Comparison of ENCODE assay signal across 9 cellular contexts in the genomic region with DNA sequence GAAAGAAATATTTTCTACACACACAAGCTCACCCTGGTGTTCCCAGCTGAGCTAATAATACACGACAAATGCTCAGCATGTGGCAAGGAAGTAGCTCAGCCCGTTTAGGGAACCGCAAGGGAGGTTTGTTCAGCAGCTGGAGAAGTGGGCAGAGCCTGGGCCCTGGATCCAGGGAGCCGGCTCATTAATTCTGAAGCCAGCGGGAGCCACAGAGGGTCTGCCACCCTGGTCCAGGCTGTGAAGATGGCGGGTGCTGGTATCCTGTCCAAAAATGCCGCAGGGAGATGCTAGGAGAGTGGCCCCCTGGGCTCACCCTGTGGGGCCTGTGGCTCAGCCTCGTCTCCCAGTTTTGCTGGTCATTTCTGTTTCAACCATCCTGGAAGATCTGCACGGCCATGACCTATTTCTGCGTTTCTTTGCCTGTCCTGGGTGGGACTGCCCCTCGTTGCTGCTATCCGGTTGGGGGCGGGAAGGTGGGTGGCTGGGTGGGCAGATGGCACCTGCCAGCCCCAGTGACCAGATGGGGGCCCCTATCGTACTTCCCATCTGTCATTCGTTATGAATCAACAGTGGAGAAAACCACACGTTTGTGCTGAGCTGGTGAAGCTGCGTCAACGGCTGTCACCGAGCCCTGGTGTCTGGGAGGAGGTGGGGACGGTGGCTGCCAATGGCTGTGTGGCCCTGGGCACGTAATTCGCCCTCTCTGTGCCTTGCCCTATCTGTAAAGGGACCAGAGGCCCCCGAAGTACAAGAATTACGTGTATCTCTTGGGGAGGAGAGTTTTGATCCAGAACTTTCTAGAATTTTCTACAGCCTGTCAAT. TPM values are rescaled to one million over a fixed set of nuclear protein-coding genes. Genes with fewer than 3 reads are reported as not detected.
DNase-seq lines count a peak whose midpoint lies in the region; ATAC-seq, FAIRE-seq and TF ChIP-seq lines count a peak whose summit lies in the region.
"Had no signal": no experiment of that assay in that cellular context is flagged by ENCODE, and none has a peak within 500 bp of the region (broad histone marks: within the 10 kb centered on the region; RNA-seq: fewer than 3 reads in every experiment).

No MANE protein-coding gene starts in this region.

- no peak overlapping the region for H3K9ac ChIP-seq in HepG2 (ENCODE audit: insufficient read depth, low read depth, low read length)

- H3K4me3 Mint-ChIP-seq in IgD-negative memory B cell, result peak overlapping the region in 2 of 4 donors; percentile 65 to 84
- peak overlapping the region; percentile 52 to 64 (median 59) for H3K4me3 Mint-ChIP-seq in T-cell
- H3K4me3 Mint-ChIP-seq in activated naive CD8-positive, alpha-beta T cell treated with anti-CD3 and anti-CD28 coated beads for 36 hours, result peak overlapping the region; percentile 29

- no peaks in the 10 kb centered on the region for H3K36me3 ChIP-seq in HepG2 (replicated peaks in 1 of 2; ENCODE audit: control insufficient read depth in 1 of 2, insufficient read depth in 2 of 2, low read length in 2 of 2)
- H3K36me3 ChIP-seq: cardiac muscle cell had no signal

- peaks cover 2 to 26% (median 10%) of the 10 kb centered on the region in 3 donors for H3K4me1 Mint-ChIP-seq in IgD-negative memory B cell
- peaks cover 23 to 40% (median 33%) of the 10 kb centered on the region in 3 donors for H3K4me1 Mint-ChIP-seq in T-cell
- H3K4me1 Mint-ChIP-seq in activated naive CD8-positive, alpha-beta T cell treated with anti-CD3 and anti-CD28 coated beads for 36 hours, result peaks cover 24% of the 10 kb centered on the region

- no peak for FAIRE-seq in HepG2 (lab: Jason Lieb, UNC)

- CTCF ChIA-PET in T-cell (lab: Charles Lee) (interaction anchor here (0.5 to 1.5 kb wide), 6 partner anchors 11 to 306 kb away, joined by 3 to 10 read pairs (median 5); no protein-coding TSS in a partner anchor), HepG2 (lab: Yijun Ruan, JAX; ENCODE audit: low intra/inter-chr PET ratio, low total read pairs) (no interaction called here)

- peak; percentile 44 for ATAC-seq in GM18870 (IDR thresholded peaks at IDR 0.05; ENCODE audit: unreplicated experiment)
- peak; percentile 77 to 95 (median 84) for ATAC-seq in T-cell (replicated peaks in 1 of 4)
- ATAC-seq in HepG2, result no peak

- no peaks in the 10 kb centered on the region for H3K79me2 ChIP-seq in HepG2 (ENCODE audit: insufficient read depth, low read length)

- in situ Hi-C loops in HepG2 (cut with HindIII; ENCODE audit: extremely low pct_ligation_motif_present, low pct_unique_long_range_greater_than_20kb), result no loop called here

- H3K27ac Mint-ChIP-seq in IgD-negative memory B cell (peak overlapping the region in 2 of 3 donors; percentile 38 to 89), T-cell (peak overlapping the region; percentile 90 to 91)
- peak overlapping the region; percentile 72 for H3K27ac Mint-ChIP-seq in activated naive CD8-positive, alpha-beta T cell treated with anti-CD3 and anti-CD28 coated beads for 36 hours

- no peak overlapping the region for H2AFZ ChIP-seq in HepG2 (ENCODE audit: low read length)

- 24% methylated on average over 10 of the region's 24 CpGs for WGBS in HepG2 (ENCODE audit: low lambda C conversion rate)

- H3K4me3 ChIP-seq in HepG2 (replicated peaks in 1 of 3; ENCODE audit: insufficient read depth in 1 of 3, low read depth in 2 of 3, low read length in 3 of 3), result no peak overlapping the region
- H3K4me3 ChIP-seq: cardiac muscle cell had no signal

- peaks cover 7% of the 10 kb centered on the region; the same call in 1 of the 2 replicates for H3K4me1 ChIP-seq in HepG2 (ENCODE audit: insufficient read depth, low read length)

- peaks cover 19% of the 10 kb centered on the region for H3K27me3 Mint-ChIP-seq in IgD-negative memory B cell
- H3K27me3 Mint-ChIP-seq in T-cell, result peaks cover 4 to 7% of the 10 kb centered on the region in 2 donors
- H3K27me3 Mint-ChIP-seq in activated naive CD8-positive, alpha-beta T cell treated with anti-CD3 and anti-CD28 coated beads for 36 hours, result peaks cover 26% of the 10 kb centered on the region

- no TSS peak for BruUV-seq in HepG2 (replicated peaks; lab: Mats Ljungman, UMichigan)

- TF ChIP-seq RAD21 in HepG2 (CRISPR knock-in tag; IDR thresholded peaks at IDR 0.05), result no peak

- POLR2A ChIA-PET in T-cell (lab: Charles Lee), result interaction anchor here in 1 of 2 donors (0.6 kb wide), 1 partner anchor 27 kb away, joined by 9 read pairs; no protein-coding TSS in a partner anchor
- POLR2A ChIA-PET in HepG2 (lab: Yijun Ruan, JAX), result no interaction called here

- no peak overlapping the region for H3K27ac ChIP-seq in HepG2 (ENCODE audit: extremely low read length, insufficient read depth, low read length)
- H3K27ac ChIP-seq: cardiac muscle cell had no signal

- TF ChIP-seq CTCF in HepG2 (CRISPR knock-in tag; IDR thresholded peaks at IDR 0.05), result no peak

- no peak overlapping the region; the same call in 1 of the 2 replicates for H3K4me2 ChIP-seq in HepG2 (ENCODE audit: low read depth, low read length)

- no peak for TF ChIP-seq POLR2A in HepG2 (IDR thresholded peaks at IDR 0.05; ENCODE audit: insufficient read depth in 1 of 2, low read depth in 2 of 2, low read length in 2 of 2)

- H3K9me3 Mint-ChIP-seq in IgD-negative memory B cell (no peaks in the 10 kb centered on the region), T-cell (no peaks in the 10 kb centered on the region)
- peaks cover 1% of the 10 kb centered on the region for H3K9me3 Mint-ChIP-seq in activated naive CD8-positive, alpha-beta T cell treated with anti-CD3 and anti-CD28 coated beads for 36 hours

- intact Hi-C loops in HepG2 (cut with micrococcal nuclease; ENCODE audit: unreplicated experiment), result no loop called here

- peak in 33 of 34 experiments; percentile 53 to 84 (median 75) for DNase-seq in T-cell
- peak; percentile 80 for DNase-seq in activated naive CD8-positive, alpha-beta T cell treated with anti-CD3 and anti-CD28 coated beads for 36 hours
- no peak for DNase-seq in HepG2 (ENCODE audit: low spot score)
- DNase-seq in stimulated activated CD8-positive, alpha-beta memory T cell treated with anti-CD3 and anti-CD28 coated beads, Interleukin-4, amount 100 ng/mL, for 24 hours (ENCODE audit: low read depth), result peak; percentile 57
- no peak for DNase-seq in occipital lobe (lab: John Stamatoyannopoulos, UW)
- no peak for DNase-seq in islet precursor cell

- H3K27me3 ChIP-seq in HepG2 (ENCODE audit: control insufficient read depth in 1 of 2, insufficient read depth in 2 of 2, low read length in 2 of 2), result peaks cover 0 to 7% of the 10 kb centered on the region in 2 experiments; a peak in 2 of 5 replicates
- H3K27me3 ChIP-seq: cardiac muscle cell had no signal

- H4K20me1 ChIP-seq in HepG2 (ENCODE audit: insufficient read depth, low read length), result no peaks in the 10 kb centered on the region

- TF ChIP-seq EP300 in HepG2 (IDR thresholded peaks at IDR 0.05; ENCODE audit: low read depth in 2 of 2, low read length in 2 of 2) (no peak), HepG2 (CRISPR knock-in tag; IDR thresholded peaks at IDR 0.05; ENCODE audit: borderline replicate concordance) (no peak)

- H3K36me3 Mint-ChIP-seq in IgD-negative memory B cell (no peaks in the 10 kb centered on the region), T-cell (no peaks in the 10 kb centered on the region)
- peaks cover 5% of the 10 kb centered on the region for H3K36me3 Mint-ChIP-seq in activated naive CD8-positive, alpha-beta T cell treated with anti-CD3 and anti-CD28 coated beads for 36 hours

- H3K9me3 ChIP-seq in HepG2 (ENCODE audit: low read length), result no peaks in the 10 kb centered on the region

RNA-seq across cellular contexts. Expression of a gene that starts 2.7 kb away (rescaled TPM):
- not detected for polyA plus RNA-seq in IgD-negative memory B cell
- total RNA-seq in T-cell, result 10 to 100 TPM in 1 of 5 donors, 1 to 10 TPM in 4; 1.8 to 13.2 (median 2.8) TPM
- total RNA-seq in activated naive CD8-positive, alpha-beta T cell treated with anti-CD3 and anti-CD28 coated beads for 36 hours, result 1 to 10 TPM; 7.5 to 7.8 TPM
- not detected in 2 replicates for total RNA-seq in HepG2 (2016; rRNA removed; fragmentation: Illumina TruSeq; extraction: Trizol)
- total RNA-seq in HepG2 (2016; cell fraction: cytosol; rRNA removed; fragmentation: Illumina TruSeq; extraction: Trizol; ENCODE audit: low read depth), result not detected in 2 replicates
- not detected in 2 replicates for total RNA-seq in HepG2 (2016; cell fraction: insoluble cytoplasmic fraction; rRNA removed; fragmentation: Illumina TruSeq; extraction: Trizol)
- total RNA-seq in HepG2 (2016; cell fraction: membrane; rRNA removed; fragmentation: Illumina TruSeq; extraction: Trizol), result not detected in 2 replicates
- not detected in 2 replicates for total RNA-seq in HepG2 (2016; cell fraction: nucleus; rRNA removed; fragmentation: Illumina TruSeq; extraction: Trizol)
- polyA plus RNA-seq in HepG2 (2011; rRNA removed), result not detected in 2 replicates
- polyA plus RNA-seq in HepG2 (2011; cell fraction: cytosol; rRNA removed), result 0.04 TPM in 1 of 2 replicates, not detected in the other
- not detected in 2 replicates for polyA plus RNA-seq in HepG2 (2011; cell fraction: nucleus; rRNA removed)
- not detected in 2 replicates for polyA plus RNA-seq in HepG2 (2012)
- not detected in 2 replicates for polyA plus RNA-seq in HepG2 (2016; cell fraction: cytosol; fragmentation: Illumina TruSeq; extraction: Trizol; ENCODE audit: low read depth)
- not detected in 2 replicates for polyA plus RNA-seq in HepG2 (2016; cell fraction: insoluble cytoplasmic fraction; fragmentation: Illumina TruSeq; extraction: Trizol; ENCODE audit: low read depth)
- polyA plus RNA-seq in HepG2 (2016; cell fraction: membrane; fragmentation: Illumina TruSeq; extraction: Trizol; ENCODE audit: low read depth), result 0.08 TPM in 1 of 2 replicates, not detected in the other
- 0.22 TPM in 1 of 2 replicates, not detected in the other for polyA plus RNA-seq in HepG2 (2016; cell fraction: nucleus; fragmentation: Illumina TruSeq; extraction: Trizol; ENCODE audit: insufficient read depth, low read depth)
- 0.10 and 0.61 TPM in 2 replicates for polyA minus RNA-seq in HepG2 (2011; rRNA and poly(A)+ RNA removed; ENCODE audit: low replicate concordance)
- not detected in 2 replicates for polyA minus RNA-seq in HepG2 (2011; cell fraction: cytosol; rRNA and poly(A)+ RNA removed)
- polyA minus RNA-seq in HepG2 (2011; cell fraction: nucleus; rRNA and poly(A)+ RNA removed), result not detected in 2 replicates
- total RNA-seq in occipital lobe, result 1.9 TPM
- polyA plus RNA-seq: cardiac muscle cell had no signal

RNA-seq across cellular contexts. Expression of a gene that starts 39.0 kb away (rescaled TPM):
- polyA plus RNA-seq in IgD-negative memory B cell (0.30 TPM), HepG2 (2011; rRNA removed) (16.0 and 16.8 TPM in 2 replicates)
- total RNA-seq in T-cell (1 to 10 TPM; 2.3 to 6.3 (median 4.0) TPM), HepG2 (2016; rRNA removed; fragmentation: Illumina TruSeq; extraction: Trizol) (18.8 and 26.8 TPM in 2 replicates), occipital lobe (56.8 TPM)
- 1 to 10 TPM; 4.5 to 4.6 TPM for total RNA-seq in activated naive CD8-positive, alpha-beta T cell treated with anti-CD3 and anti-CD28 coated beads for 36 hours
- 4.5 and 5.5 TPM in 2 replicates for total RNA-seq in HepG2 (2016; cell fraction: cytosol; rRNA removed; fragmentation: Illumina TruSeq; extraction: Trizol; ENCODE audit: low read depth)
- 16.2 and 28.2 TPM in 2 replicates for total RNA-seq in HepG2 (2016; cell fraction: insoluble cytoplasmic fraction; rRNA removed; fragmentation: Illumina TruSeq; extraction: Trizol)
- 20.2 and 20.3 TPM in 2 replicates for total RNA-seq in HepG2 (2016; cell fraction: membrane; rRNA removed; fragmentation: Illumina TruSeq; extraction: Trizol)
- 13.2 and 15.8 TPM in 2 replicates for total RNA-seq in HepG2 (2016; cell fraction: nucleus; rRNA removed; fragmentation: Illumina TruSeq; extraction: Trizol)
- polyA plus RNA-seq in HepG2 (2011; cell fraction: cytosol; rRNA removed), result 18.0 and 19.4 TPM in 2 replicates
- 24.5 and 30.8 TPM in 2 replicates for polyA plus RNA-seq in HepG2 (2011; cell fraction: nucleus; rRNA removed)
- polyA plus RNA-seq in HepG2 (2012), result 21.5 and 25.5 TPM in 2 replicates
- polyA plus RNA-seq in HepG2 (2016; cell fraction: cytosol; fragmentation: Illumina TruSeq; extraction: Trizol; ENCODE audit: low read depth), result 4.2 and 4.6 TPM in 2 replicates
- polyA plus RNA-seq in HepG2 (2016; cell fraction: insoluble cytoplasmic fraction; fragmentation: Illumina TruSeq; extraction: Trizol; ENCODE audit: low read depth), result 25.9 and 33.9 TPM in 2 replicates
- 14.1 and 15.9 TPM in 2 replicates for polyA plus RNA-seq in HepG2 (2016; cell fraction: membrane; fragmentation: Illumina TruSeq; extraction: Trizol; ENCODE audit: low read depth)
- 31.1 and 31.9 TPM in 2 replicates for polyA plus RNA-seq in HepG2 (2016; cell fraction: nucleus; fragmentation: Illumina TruSeq; extraction: Trizol; ENCODE audit: insufficient read depth, low read depth)
- polyA minus RNA-seq in HepG2 (2011; rRNA and poly(A)+ RNA removed; ENCODE audit: low replicate concordance), result 36.6 and 52.6 TPM in 2 replicates
- polyA minus RNA-seq in HepG2 (2011; cell fraction: cytosol; rRNA and poly(A)+ RNA removed), result 10.8 and 16.8 TPM in 2 replicates
- polyA minus RNA-seq in HepG2 (2011; cell fraction: nucleus; rRNA and poly(A)+ RNA removed), result 6.7 and 7.1 TPM in 2 replicates

RNA-seq across cellular contexts. Expression of a gene that starts 45.4 kb away (rescaled TPM):
- polyA plus RNA-seq in IgD-negative memory B cell, result 448 TPM
- 100 to 1,000 TPM in 3 of 5 donors, 10 to 100 TPM in 2; 77.0 to 345 (median 324) TPM for total RNA-seq in T-cell
- 10 to 100 TPM; 37.5 to 42.7 TPM for total RNA-seq in activated naive CD8-positive, alpha-beta T cell treated with anti-CD3 and anti-CD28 coated beads for 36 hours
- total RNA-seq in HepG2 (2016; rRNA removed; fragmentation: Illumina TruSeq; extraction: Trizol), result 0.07 TPM in 1 of 2 replicates, not detected in the other
- not detected in 2 replicates for total RNA-seq in HepG2 (2016; cell fraction: cytosol; rRNA removed; fragmentation: Illumina TruSeq; extraction: Trizol; ENCODE audit: low read depth)
- 0.09 TPM in 1 of 2 replicates, not detected in the other for total RNA-seq in HepG2 (2016; cell fraction: insoluble cytoplasmic fraction; rRNA removed; fragmentation: Illumina TruSeq; extraction: Trizol)
- total RNA-seq in HepG2 (2016; cell fraction: membrane; rRNA removed; fragmentation: Illumina TruSeq; extraction: Trizol), result not detected in 2 replicates
- not detected in 2 replicates for total RNA-seq in HepG2 (2016; cell fraction: nucleus; rRNA removed; fragmentation: Illumina TruSeq; extraction: Trizol)
- polyA plus RNA-seq in HepG2 (2011; rRNA removed), result 0.09 and 0.33 TPM in 2 replicates
- not detected in 2 replicates for polyA plus RNA-seq in HepG2 (2011; cell fraction: cytosol; rRNA removed)
- 1.2 and 1.8 TPM in 2 replicates for polyA plus RNA-seq in HepG2 (2011; cell fraction: nucleus; rRNA removed)
- polyA plus RNA-seq in HepG2 (2012), result not detected in 2 replicates
- not detected in 2 replicates for polyA plus RNA-seq in HepG2 (2016; cell fraction: cytosol; fragmentation: Illumina TruSeq; extraction: Trizol; ENCODE audit: low read depth)
- not detected in 2 replicates for polyA plus RNA-seq in HepG2 (2016; cell fraction: insoluble cytoplasmic fraction; fragmentation: Illumina TruSeq; extraction: Trizol; ENCODE audit: low read depth)
- not detected in 2 replicates for polyA plus RNA-seq in HepG2 (2016; cell fraction: membrane; fragmentation: Illumina TruSeq; extraction: Trizol; ENCODE audit: low read depth)
- polyA plus RNA-seq in HepG2 (2016; cell fraction: nucleus; fragmentation: Illumina TruSeq; extraction: Trizol; ENCODE audit: insufficient read depth, low read depth), result 0.29 TPM in 1 of 2 replicates, not detected in the other
- 0.19 TPM in 1 of 2 replicates, not detected in the other for polyA minus RNA-seq in HepG2 (2011; rRNA and poly(A)+ RNA removed; ENCODE audit: low replicate concordance)
- polyA minus RNA-seq in HepG2 (2011; cell fraction: cytosol; rRNA and poly(A)+ RNA removed), result not detected in 2 replicates
- polyA minus RNA-seq in HepG2 (2011; cell fraction: nucleus; rRNA and poly(A)+ RNA removed), result 0.25 TPM in 1 of 2 replicates, not detected in the other
- total RNA-seq in occipital lobe, result 0.16 TPM
- total RNA-seq: cardiac muscle cell had no signal
- polyA plus RNA-seq: cardiac muscle cell had no signal

RNA-seq across cellular contexts. Expression of a gene that starts 52.5 kb away (rescaled TPM):
- polyA plus RNA-seq in IgD-negative memory B cell (29.9 TPM), HepG2 (2011; rRNA removed) (42.6 and 55.5 TPM in 2 replicates)
- total RNA-seq in T-cell (10 to 100 TPM; 47.2 to 69.5 (median 61.0) TPM), HepG2 (2016; rRNA removed; fragmentation: Illumina TruSeq; extraction: Trizol) (20.0 and 56.0 TPM in 2 replicates), occipital lobe (11.9 TPM)
- 10 to 100 TPM; 86.5 to 91.3 TPM for total RNA-seq in activated naive CD8-positive, alpha-beta T cell treated with anti-CD3 and anti-CD28 coated beads for 36 hours
- 14.5 and 16.6 TPM in 2 replicates for total RNA-seq in HepG2 (2016; cell fraction: cytosol; rRNA removed; fragmentation: Illumina TruSeq; extraction: Trizol; ENCODE audit: low read depth)
- total RNA-seq in HepG2 (2016; cell fraction: insoluble cytoplasmic fraction; rRNA removed; fragmentation: Illumina TruSeq; extraction: Trizol), result 22.2 and 58.2 TPM in 2 replicates
- total RNA-seq in HepG2 (2016; cell fraction: membrane; rRNA removed; fragmentation: Illumina TruSeq; extraction: Trizol), result 36.2 and 36.4 TPM in 2 replicates
- total RNA-seq in HepG2 (2016; cell fraction: nucleus; rRNA removed; fragmentation: Illumina TruSeq; extraction: Trizol), result 45.5 and 60.9 TPM in 2 replicates
- polyA plus RNA-seq in HepG2 (2011; cell fraction: cytosol; rRNA removed), result 34.0 and 56.6 TPM in 2 replicates
- 87.2 and 112 TPM in 2 replicates for polyA plus RNA-seq in HepG2 (2011; cell fraction: nucleus; rRNA removed)
- 29.1 and 45.2 TPM in 2 replicates for polyA plus RNA-seq in HepG2 (2012)
- 21.6 and 23.7 TPM in 2 replicates for polyA plus RNA-seq in HepG2 (2016; cell fraction: cytosol; fragmentation: Illumina TruSeq; extraction: Trizol; ENCODE audit: low read depth)
- 19.8 and 29.4 TPM in 2 replicates for polyA plus RNA-seq in HepG2 (2016; cell fraction: insoluble cytoplasmic fraction; fragmentation: Illumina TruSeq; extraction: Trizol; ENCODE audit: low read depth)
- polyA plus RNA-seq in HepG2 (2016; cell fraction: membrane; fragmentation: Illumina TruSeq; extraction: Trizol; ENCODE audit: low read depth), result 31.3 and 31.9 TPM in 2 replicates
- 109 and 110 TPM in 2 replicates for polyA plus RNA-seq in HepG2 (2016; cell fraction: nucleus; fragmentation: Illumina TruSeq; extraction: Trizol; ENCODE audit: insufficient read depth, low read depth)
- 99.1 and 126 TPM in 2 replicates for polyA minus RNA-seq in HepG2 (2011; rRNA and poly(A)+ RNA removed; ENCODE audit: low replicate concordance)
- polyA minus RNA-seq in HepG2 (2011; cell fraction: cytosol; rRNA and poly(A)+ RNA removed), result 41.8 and 46.2 TPM in 2 replicates
- 16.4 and 18.6 TPM in 2 replicates for polyA minus RNA-seq in HepG2 (2011; cell fraction: nucleus; rRNA and poly(A)+ RNA removed)

Comparison
In these comparisons a context has a peak if more than half of its experiments do, and no peak if none do; other contexts are left out.
1. DNase-seq: peak in T-cell (33 of 34), activated naive CD8-positive, alpha-beta T cell treated with anti-CD3 and anti-CD28 coated beads for 36 hours (single experiment) and stimulated activated CD8-positive, alpha-beta memory T cell treated with anti-CD3 and anti-CD28 coated beads, Interleukin-4, amount 100 ng/mL, for 24 hours (single experiment); none in HepG2 (single experiment), occipital lobe (single experiment) and islet precursor cell (single experiment).
2. RNA of a gene that starts 45.4 kb away (total RNA-seq): 77.0 to 345 TPM in T-cell and 37.5 to 42.7 TPM in activated naive CD8-positive, alpha-beta T cell treated with anti-CD3 and anti-CD28 coated beads for 36 hours; 0.16 TPM in occipital lobe (single experiment) and 0.07 to 0.09 TPM in HepG2; every median in the first group is over 10 times any median in the second.
3. Peak in every context shown above with its lines, with median percentiles within 50 percentile points of each other: H3K27ac Mint-ChIP-seq.